Comparison of ENCODE assay signal across 1 cellular context in genomic region chrX:67604979-67605703, GRCh38.
TF ChIP-seq lines count a peak whose summit lies in the region.

No MANE protein-coding gene starts in this region.

TF ChIP-seq in GM23338, 12 proteins besides CTCF, POLR2A, EP300 and RAD21 (continued from another document):
- TF ChIP-seq ZNF462 (CRISPR knock-in tag; IDR thresholded peaks at IDR 0.05) (no peak), EZH2phosphoT487 (IDR thresholded peaks at IDR 0.05; ENCODE audit: unreplicated experiment) (no peak)
